In genomic region chr1:95080446-95080845, GRCh38 we compare ENCODE assay signal across 24 cellular contexts. TPM values are rescaled to one million over a fixed set of nuclear protein-coding genes. Genes with fewer than 3 reads are reported as not detected.
DNase-seq lines count a peak whose midpoint lies in the region; ATAC-seq, FAIRE-seq and TF ChIP-seq lines count a peak whose summit lies in the region.
"Had no signal": no experiment of that assay in that cellular context is flagged by ENCODE, and none has a peak within 500 bp of the region (broad histone marks: within the 10 kb centered on the region; RNA-seq: fewer than 3 reads in every experiment).

No MANE protein-coding gene starts in this region.

- H2AFZ ChIP-seq in GM23338: peak overlapping the region; percentile 64; the same call in 1 of the 2 replicates
- peak overlapping the region; percentile 17; the same call in 1 of the 2 replicates for H2AFZ ChIP-seq in K562 (ENCODE audit: low read depth, low read length)
- H2AFZ ChIP-seq: GM23248 had no signal

- in situ Hi-C loops in K562 (cut with MboI): loop anchor here (5.0 kb wide), 1 partner anchor 37 kb away; the partner anchor contains the start of gene TLCD4

- H3K27me3 ChIP-seq in GM23338 (ENCODE audit: insufficient read depth) (no peaks in the 10 kb centered on the region), K562 (ENCODE audit: control insufficient read depth in 2 of 2, insufficient read depth in 2 of 2, low read length in 2 of 2) (no peaks in the 10 kb centered on the region)
- H3K27me3 ChIP-seq: BLaER1 had no signal

- CTCF ChIA-PET in K562 (lab: Yijun Ruan, JAX; ENCODE audit: low intra/inter-chr PET ratio): no interaction called here

- H3K27ac ChIP-seq in GM23338 (ENCODE audit: low read depth) (no peak overlapping the region), K562 (ENCODE audit: extremely low read depth, low read depth, low read length) (no peak overlapping the region)
- H3K27ac ChIP-seq: 22Rv1, BLaER1, C4-2B, GM23248 had no signal

- H3K27me3 Mint-ChIP-seq in GM23338 (ENCODE audit: insufficient read depth, low read depth, poor library complexity): peaks cover 2% of the 10 kb centered on the region

- H3K4me1 ChIP-seq in GM23338 (ENCODE audit: insufficient read depth) (peaks cover 23% of the 10 kb centered on the region), K562 (replicated peaks in 1 of 2; ENCODE audit: control insufficient read depth in 2 of 2, insufficient read depth in 2 of 2, low read length in 2 of 2) (peaks cover 0 to 21% of the 10 kb centered on the region in 2 experiments; a peak in 2 of 5 replicates)
- H3K4me1 ChIP-seq: BLaER1 had no signal

- TF ChIP-seq CTCF in GM23338 (conservative IDR thresholded peaks at IDR 0.05; ENCODE audit: low read depth in 2 of 2) (no peak), K562 (IDR thresholded peaks at IDR 0.05 in 2 of 3, conservative IDR thresholded peaks at IDR 0.05 in 1 of 3; ENCODE audit: insufficient read depth in 2 of 3, low read depth in 1 of 3, low read length in 3 of 3) (no peak)

- no peak overlapping the region for H3K4me3 Mint-ChIP-seq in GM23338
- H3K4me3 Mint-ChIP-seq: B cell; CD4-positive, CD25-positive, alpha-beta regulatory T cell; CD8-positive, alpha-beta T cell; H9 had no signal

- ATAC-seq in GM23338 (peak; percentile 24; the same call in 1 of the 3 replicates), K562 (no peak), HG03571 (IDR thresholded peaks at IDR 0.05; ENCODE audit: unreplicated experiment) (no peak)
- ATAC-seq: CD8-positive, alpha-beta T cell; GM12878; HCT116 had no signal

- H3K4me1 Mint-ChIP-seq in GM23338: peaks cover 16% of the 10 kb centered on the region
- H3K4me1 Mint-ChIP-seq: B cell had no signal

- intact Hi-C loops in K562 (cut with micrococcal nuclease): loop anchor here (10.0 kb wide), 1 partner anchor 94 kb away; no protein-coding TSS in a partner anchor

- H3K36me3 Mint-ChIP-seq in GM23338 (ENCODE audit: low read depth): no peaks in the 10 kb centered on the region
- H3K36me3 Mint-ChIP-seq: CD4-positive, CD25-positive, alpha-beta regulatory T cell; CD8-positive, alpha-beta T cell had no signal

- H3K4me2 ChIP-seq in GM23338: 0 out of 2 replicates have a peak overlapping the region, but pooled peaks have one; percentile 5
- H3K4me2 ChIP-seq in K562 (ENCODE audit: insufficient read depth, low read length): no peak overlapping the region
- H3K4me2 ChIP-seq: BLaER1 had no signal

- no peak overlapping the region for H3K9ac ChIP-seq in K562 (ENCODE audit: insufficient read depth in 1 of 2, low read depth in 2 of 2, low read length in 2 of 2)
- H3K9ac ChIP-seq: BLaER1, GM23248 had no signal

- H3K79me2 ChIP-seq in GM23338 (replicated peaks; ENCODE audit: insufficient read depth) (no peaks in the 10 kb centered on the region), K562 (ENCODE audit: control insufficient read depth, insufficient read depth, low read length) (no peaks in the 10 kb centered on the region)

- POLR2A ChIA-PET in K562 (lab: Yijun Ruan, JAX): no interaction called here

- H3K36me3 ChIP-seq in GM23338 (ENCODE audit: insufficient read depth) (no peaks in the 10 kb centered on the region), K562 (ENCODE audit: control insufficient read depth, insufficient read depth, low read length) (no peaks in the 10 kb centered on the region)
- H3K36me3 ChIP-seq: BLaER1 had no signal

- BruUV-seq in K562 (replicated peaks; lab: Mats Ljungman, UMichigan): no TSS peak

- no peaks in the 10 kb centered on the region for H3K9me3 ChIP-seq in K562 (replicated peaks; ENCODE audit: control insufficient read depth, insufficient read depth, low read depth, low read length)
- H3K9me3 ChIP-seq: BLaER1, Caco-2 had no signal

- no peaks in the 10 kb centered on the region for H3K9me1 ChIP-seq in K562 (ENCODE audit: control insufficient read depth, insufficient read depth, low read length)

- no peaks in the 10 kb centered on the region for H3F3A ChIP-seq in GM23338 (replicated peaks; ENCODE audit: low read depth)

- H3K27ac Mint-ChIP-seq in GM23338: no peak overlapping the region
- H3K27ac Mint-ChIP-seq: B cell; CD4-positive, CD25-positive, alpha-beta regulatory T cell; CD8-positive, alpha-beta T cell; H9 had no signal

- H4K20me1 ChIP-seq in GM23338 (replicated peaks; ENCODE audit: insufficient read depth): no peaks in the 10 kb centered on the region
- no peaks in the 10 kb centered on the region for H4K20me1 ChIP-seq in K562 (replicated peaks; ENCODE audit: control insufficient read depth, insufficient read depth, low read length)
- H4K20me1 ChIP-seq: BLaER1 had no signal

- TF ChIP-seq POLR2A in K562 (conservative IDR thresholded peaks at IDR 0.05): no peak

- TF ChIP-seq EP300 in K562 (IDR thresholded peaks at IDR 0.05; ENCODE audit: low read length): no peak

- TF ChIP-seq RAD21 in K562 (CRISPR knock-in tag; conservative IDR thresholded peaks at IDR 0.05 in 1 of 2, IDR thresholded peaks at IDR 0.05 in 1 of 2): no peak

- 71% methylated on average over 1 of the region's 1 CpG for WGBS in K562 (ENCODE audit: insufficient coverage, low coverage, missing lambda C conversion rate)

- no peak for FAIRE-seq in K562 (lab: Jason Lieb, UNC)
- FAIRE-seq: A204.1, GM12878, GM19239 had no signal

- peaks cover under 1% of the 10 kb centered on the region; the same call in 1 of the 2 replicates for H3K9me2 ChIP-seq in GM23338 (ENCODE audit: insufficient read depth)

- no peaks in the 10 kb centered on the region for H3K9me3 Mint-ChIP-seq in GM23338
- H3K9me3 Mint-ChIP-seq: CD8-positive, alpha-beta T cell; H9 had no signal

- H3K4me3 ChIP-seq in GM23338: no peak overlapping the region
- no peak overlapping the region for H3K4me3 ChIP-seq in K562
- H3K4me3 ChIP-seq: BLaER1, GM12878, GM23248 had no signal

- DNase-seq in GM23338 (ENCODE audit: low spot score): no peak
- DNase-seq in K562 (ENCODE audit: extremely low read depth in 1 of 4, low spot score in 3 of 4): no peak
- DNase-seq in midbrain (lab: John Stamatoyannopoulos, UW): peak; percentile 3
- DNase-seq in superior temporal gyrus (ENCODE audit: extremely low spot score): peak; percentile 30
- DNase-seq in activated CD4-positive, alpha-beta T cell treated with anti-CD3 and anti-CD28 coated beads, Interleukin-2, amount 50 U/mL, for 4 hours: no peak
- DNase-seq in stimulated activated CD4-positive, alpha-beta T cell treated with anti-CD3 and anti-CD28 coated beads, Interleukin-1b, Interleukin-23, amount 100 ng/mL, for 48 hours: no peak
- DNase-seq: Caco-2; CD4-positive, CD25-positive, alpha-beta regulatory T cell; CD8-positive, alpha-beta T cell; DMS153; DMS79; EL; GDM1; GM23248; H9 had no signal

TF ChIP-seq in GM23338, 12 proteins besides CTCF, POLR2A, EP300 and RAD21 (continues in another document):
- TF ChIP-seq ZNF331 (CRISPR knock-in tag; IDR thresholded peaks at IDR 0.05; ENCODE audit: low read depth) (no peak), EZH2phosphoT487 (IDR thresholded peaks at IDR 0.05; ENCODE audit: unreplicated experiment) (no peak)

TF ChIP-seq in K562, 482 proteins besides CTCF, POLR2A, EP300 and RAD21 (continues in another document):
- TF ChIP-seq ETV5 (CRISPR knock-in tag; IDR thresholded peaks at IDR 0.05; ENCODE audit: low read depth) (no peak), NCOA4 (IDR thresholded peaks at IDR 0.05; ENCODE audit: partially characterized antibody) (no peak), FOS (IDR thresholded peaks at IDR 0.05; ENCODE audit: extremely low read depth, insufficient read length) (no peak), CREB1 (IDR thresholded peaks at IDR 0.05) (no peak), CREB1 (CRISPR knock-in tag; IDR thresholded peaks at IDR 0.05) (no peak), SREBF2 (CRISPR knock-in tag; IDR thresholded peaks at IDR 0.05) (no peak)

RNA-seq across cellular contexts. Expression of gene ALG14, which starts 7.7 kb away (rescaled TPM):
- 0.42 and 0.70 TPM in 2 replicates for total RNA-seq in GM23338 (2014; rRNA removed; shearing (Covaris generic))
- polyA plus RNA-seq in GM23338 (2016; fragmentation: Nextera tagmentation; extraction: Ambion mirVana) (2.8 and 4.1 TPM in 2 replicates), K562 (2011; rRNA removed) (2.8 and 2.9 TPM in 2 replicates), K562 (2014; fragmentation: Illumina TruSeq; extraction: Trizol) (4.7 and 4.9 TPM in 2 replicates), K562 (2014; fragmentation: Nextera tagmentation; extraction: Ambion mirVana) (10 to 100 TPM; 14.9 to 16.2 TPM), K562 (2014; rRNA removed) (2.2 and 2.8 TPM in 2 replicates)
- 1.6 and 2.1 TPM in 2 replicates for total RNA-seq in K562 (2011; cell fraction: chromatin; rRNA removed; ENCODE audit: low replicate concordance)
- 1.2 and 3.7 TPM in 2 replicates for total RNA-seq in K562 (2011; cell fraction: nucleolus; rRNA removed)
- 3.2 and 4.2 TPM in 2 replicates for total RNA-seq in K562 (2011; cell fraction: nucleoplasm; rRNA removed)
- total RNA-seq in K562 (2014; rRNA removed) (1.8 and 2.8 TPM in 2 replicates), K562 (2014; rRNA removed; fragmentation: Illumina TruSeq; extraction: Trizol) (3.9 and 6.8 TPM in 2 replicates), K562 (2015; rRNA removed; fragmentation: Illumina TruSeq; extraction: Trizol) (2.6 and 3.3 TPM in 2 replicates), K562 (2021) (6.1 and 8.6 TPM in 2 replicates)
- 1.3 and 2.0 TPM in 2 replicates for polyA plus RNA-seq in K562 (2011; cell fraction: cytosol; rRNA removed)
- 0.94 and 1.3 TPM in 2 replicates for polyA plus RNA-seq in K562 (2011; cell fraction: nucleus; rRNA removed)
- 3.3 and 4.6 TPM in 2 replicates for polyA plus RNA-seq in K562 (2012)
- polyA minus RNA-seq in K562 (2011; rRNA and poly(A)+ RNA removed): 1.6 and 2.0 TPM in 2 replicates
- 1.4 and 12.8 TPM in 2 replicates for polyA minus RNA-seq in K562 (2011; cell fraction: cytosol; rRNA and poly(A)+ RNA removed)
- polyA minus RNA-seq in K562 (2011; cell fraction: nucleus; rRNA and poly(A)+ RNA removed): 1.5 and 4.4 TPM in 2 replicates

RNA-seq across cellular contexts. Expression of gene TLCD4, which starts 36.7 kb away (rescaled TPM):
- 3.5 and 4.5 TPM in 2 replicates for total RNA-seq in GM23338 (2014; rRNA removed; shearing (Covaris generic))
- polyA plus RNA-seq in GM23338 (2016; fragmentation: Nextera tagmentation; extraction: Ambion mirVana) (2.8 and 4.2 TPM in 2 replicates), K562 (2011; rRNA removed) (9.6 and 16.6 TPM in 2 replicates), K562 (2014; fragmentation: Illumina TruSeq; extraction: Trizol) (8.4 and 10.9 TPM in 2 replicates), K562 (2014; fragmentation: Nextera tagmentation; extraction: Ambion mirVana) (1 to 10 TPM; 3.5 to 5.0 TPM), K562 (2014; rRNA removed) (6.5 and 6.6 TPM in 2 replicates)
- 10.7 and 22.5 TPM in 2 replicates for total RNA-seq in K562 (2011; cell fraction: chromatin; rRNA removed; ENCODE audit: low replicate concordance)
- 7.2 and 9.1 TPM in 2 replicates for total RNA-seq in K562 (2011; cell fraction: nucleolus; rRNA removed)
- 20.7 and 39.0 TPM in 2 replicates for total RNA-seq in K562 (2011; cell fraction: nucleoplasm; rRNA removed)
- total RNA-seq in K562 (2014; rRNA removed) (7.6 and 10.3 TPM in 2 replicates), K562 (2014; rRNA removed; fragmentation: Illumina TruSeq; extraction: Trizol) (19.8 and 23.6 TPM in 2 replicates), K562 (2015; rRNA removed; fragmentation: Illumina TruSeq; extraction: Trizol) (6.8 and 7.5 TPM in 2 replicates), K562 (2021) (13.9 and 16.5 TPM in 2 replicates)
- 2.2 and 4.5 TPM in 2 replicates for polyA plus RNA-seq in K562 (2011; cell fraction: cytosol; rRNA removed)
- 2.3 and 2.7 TPM in 2 replicates for polyA plus RNA-seq in K562 (2011; cell fraction: nucleus; rRNA removed)
- 5.0 and 5.7 TPM in 2 replicates for polyA plus RNA-seq in K562 (2012)
- polyA minus RNA-seq in K562 (2011; rRNA and poly(A)+ RNA removed): 26.5 and 41.8 TPM in 2 replicates
- polyA minus RNA-seq in K562 (2011; cell fraction: cytosol; rRNA and poly(A)+ RNA removed): 8.3 and 10.7 TPM in 2 replicates
- 3.1 and 4.1 TPM in 2 replicates for polyA minus RNA-seq in K562 (2011; cell fraction: nucleus; rRNA and poly(A)+ RNA removed)
- total RNA-seq: CD4-positive, CD25-positive, alpha-beta regulatory T cell; GM23248 had no signal
- polyA plus RNA-seq: GM23248 had no signal

Comparison
In these comparisons a context has a peak if more than half of its experiments do, and no peak if none do; other contexts are left out.
1. DNase-seq: peak in midbrain (single experiment) and superior temporal gyrus (single experiment); none in GM23338 (single experiment), K562 (0 of 4), activated CD4-positive, alpha-beta T cell treated with anti-CD3 and anti-CD28 coated beads, Interleukin-2, amount 50 U/mL, for 4 hours (0 of 2) and stimulated activated CD4-positive, alpha-beta T cell treated with anti-CD3 and anti-CD28 coated beads, Interleukin-1b, Interleukin-23, amount 100 ng/mL, for 48 hours (single experiment).